ENCODE assay signal across 1 cellular context in genomic region chr6:27145731-27146455, GRCh38.
A peak's percentile ranks its signal among the peaks of the same experiment; 100 is the strongest.
TF ChIP-seq lines count a peak whose summit lies in the region.

No MANE protein-coding gene starts in this region.

TF ChIP-seq in HEK293, 187 proteins besides CTCF, POLR2A, EP300 and RAD21 (continued from another document and continues in another):
- no peak for TF ChIP-seq TSHZ1 (tag by site-specific recombination; IDR thresholded peaks at IDR 0.05; ENCODE audit: borderline replicate concordance)
- no peak for TF ChIP-seq SETDB1 (IDR thresholded peaks at IDR 0.05; ENCODE audit: insufficient read length, low read length)
- TF ChIP-seq HOXA7 (CRISPR knock-in tag; IDR thresholded peaks at IDR 0.05; ENCODE audit: borderline replicate concordance): no peak
- no peak for TF ChIP-seq MYNN (tag by site-specific recombination; IDR thresholded peaks at IDR 0.05; ENCODE audit: borderline replicate concordance)
- TF ChIP-seq ZNF623 (tag by site-specific recombination; IDR thresholded peaks at IDR 0.05): no peak
- TF ChIP-seq ZBTB44 (tag by site-specific recombination; IDR thresholded peaks at IDR 0.05): no peak
- no peak for TF ChIP-seq ZNF274 (IDR thresholded peaks at IDR 0.05; ENCODE audit: low read length)
- TF ChIP-seq ZNF274 (tag by site-specific recombination; IDR thresholded peaks at IDR 0.05; ENCODE audit: borderline replicate concordance): no peak
- peak; percentile 31; the same call in 1 of the 2 replicates for TF ChIP-seq ZSCAN30 (tag by site-specific recombination; IDR thresholded peaks at IDR 0.05)
- 0 out of 2 replicates have a peak, but pooled peaks have one; percentile 32 for TF ChIP-seq ZFP69B (tag by site-specific recombination; IDR thresholded peaks at IDR 0.05)
- TF ChIP-seq RBAK (tag by site-specific recombination; IDR thresholded peaks at IDR 0.05): no peak
- peak; percentile 58; the same call in 1 of the 2 replicates for TF ChIP-seq ZNF394 (tag by site-specific recombination; IDR thresholded peaks at IDR 0.05; ENCODE audit: borderline replicate concordance)
- no peak for TF ChIP-seq SP3 (tag by site-specific recombination; IDR thresholded peaks at IDR 0.05)
- TF ChIP-seq ZNF169 (tag by site-specific recombination; IDR thresholded peaks at IDR 0.05): no peak
- TF ChIP-seq ZNF302 (tag by site-specific recombination; IDR thresholded peaks at IDR 0.05; ENCODE audit: low read depth): no peak
- TF ChIP-seq ZNF112 (tag by site-specific recombination; IDR thresholded peaks at IDR 0.05): no peak
- no peak for TF ChIP-seq OSR2 (tag by site-specific recombination; IDR thresholded peaks at IDR 0.05)
- TF ChIP-seq ZNF747 (tag by site-specific recombination; IDR thresholded peaks at IDR 0.05): no peak
- TF ChIP-seq ZNF521 (tag by site-specific recombination; IDR thresholded peaks at IDR 0.05): no peak
- no peak for TF ChIP-seq ZNF510 (tag by site-specific recombination; IDR thresholded peaks at IDR 0.05; ENCODE audit: insufficient replicate concordance)
- TF ChIP-seq ZSCAN16 (tag by site-specific recombination; IDR thresholded peaks at IDR 0.05): no peak
- no peak for TF ChIP-seq ZNF148 (tag by site-specific recombination; IDR thresholded peaks at IDR 0.05; ENCODE audit: borderline replicate concordance)
- TF ChIP-seq ZNF211 (tag by site-specific recombination; IDR thresholded peaks at IDR 0.05; ENCODE audit: low read depth): no peak
- TF ChIP-seq ZNF121 (tag by site-specific recombination; IDR thresholded peaks at IDR 0.05): no peak
- TF ChIP-seq ZNF10 (tag by site-specific recombination; IDR thresholded peaks at IDR 0.05): no peak
- TF ChIP-seq ZNF561 (tag by site-specific recombination; IDR thresholded peaks at IDR 0.05; ENCODE audit: borderline replicate concordance): no peak; the same call in 1 of the 2 replicates
- no peak for TF ChIP-seq KLF16 (tag by site-specific recombination; IDR thresholded peaks at IDR 0.05)
- peak; percentile 76; the same call in 1 of the 2 replicates for TF ChIP-seq ZSCAN23 (tag by site-specific recombination; IDR thresholded peaks at IDR 0.05)
- TF ChIP-seq ZNF48 (tag by site-specific recombination; IDR thresholded peaks at IDR 0.05): no peak
- peak; percentile 53 for TF ChIP-seq ZNF660 (tag by site-specific recombination; IDR thresholded peaks at IDR 0.05)
- TF ChIP-seq ZBTB17 (tag by site-specific recombination; IDR thresholded peaks at IDR 0.05): peak; percentile 98
- TF ChIP-seq, protein P1, sequence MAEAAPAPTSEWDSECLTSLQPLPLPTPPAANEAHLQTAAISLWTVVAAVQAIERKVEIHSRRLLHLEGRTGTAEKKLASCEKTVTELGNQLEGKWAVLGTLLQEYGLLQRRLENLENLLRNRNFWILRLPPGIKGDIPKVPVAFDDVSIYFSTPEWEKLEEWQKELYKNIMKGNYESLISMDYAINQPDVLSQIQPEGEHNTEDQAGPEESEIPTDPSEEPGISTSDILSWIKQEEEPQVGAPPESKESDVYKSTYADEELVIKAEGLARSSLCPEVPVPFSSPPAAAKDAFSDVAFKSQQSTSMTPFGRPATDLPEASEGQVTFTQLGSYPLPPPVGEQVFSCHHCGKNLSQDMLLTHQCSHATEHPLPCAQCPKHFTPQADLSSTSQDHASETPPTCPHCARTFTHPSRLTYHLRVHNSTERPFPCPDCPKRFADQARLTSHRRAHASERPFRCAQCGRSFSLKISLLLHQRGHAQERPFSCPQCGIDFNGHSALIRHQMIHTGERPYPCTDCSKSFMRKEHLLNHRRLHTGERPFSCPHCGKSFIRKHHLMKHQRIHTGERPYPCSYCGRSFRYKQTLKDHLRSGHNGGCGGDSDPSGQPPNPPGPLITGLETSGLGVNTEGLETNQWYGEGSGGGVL (tag by site-specific recombination; IDR thresholded peaks at IDR 0.05): no peak
- peak; percentile 90 for TF ChIP-seq ZBTB11 (tag by site-specific recombination; conservative IDR thresholded peaks at IDR 0.05; ENCODE audit: low read depth)
- TF ChIP-seq ZNF514 (tag by site-specific recombination; IDR thresholded peaks at IDR 0.05): no peak
- peak; percentile 49 for TF ChIP-seq ZNF449 (tag by site-specific recombination; IDR thresholded peaks at IDR 0.05)
- no peak for TF ChIP-seq OVOL3 (tag by site-specific recombination; IDR thresholded peaks at IDR 0.05)
- no peak for TF ChIP-seq ZIC2 (tag by site-specific recombination; IDR thresholded peaks at IDR 0.05)
- no peak for TF ChIP-seq ZNF677 (tag by site-specific recombination; IDR thresholded peaks at IDR 0.05)
- no peak for TF ChIP-seq ZNF239 (tag by site-specific recombination; IDR thresholded peaks at IDR 0.05)
- TF ChIP-seq ZNF549 (tag by site-specific recombination; IDR thresholded peaks at IDR 0.05): no peak
- TF ChIP-seq, protein P2, sequence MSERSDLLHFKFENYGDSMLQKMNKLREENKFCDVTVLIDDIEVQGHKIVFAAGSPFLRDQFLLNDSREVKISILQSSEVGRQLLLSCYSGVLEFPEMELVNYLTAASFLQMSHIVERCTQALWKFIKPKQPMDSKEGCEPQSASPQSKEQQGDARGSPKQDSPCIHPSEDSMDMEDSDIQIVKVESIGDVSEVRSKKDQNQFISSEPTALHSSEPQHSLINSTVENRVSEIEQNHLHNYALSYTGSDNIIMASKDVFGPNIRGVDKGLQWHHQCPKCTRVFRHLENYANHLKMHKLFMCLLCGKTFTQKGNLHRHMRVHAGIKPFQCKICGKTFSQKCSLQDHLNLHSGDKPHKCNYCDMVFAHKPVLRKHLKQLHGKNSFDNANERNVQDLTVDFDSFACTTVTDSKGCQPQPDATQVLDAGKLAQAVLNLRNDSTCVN (tag by site-specific recombination; optimal IDR thresholded peaks at IDR 0.05): no peak
- 0 out of 2 replicates have a peak, but pooled peaks have one; percentile 40 for TF ChIP-seq KLF17 (tag by site-specific recombination; IDR thresholded peaks at IDR 0.05)
- no peak for TF ChIP-seq ZNF132 (tag by site-specific recombination; IDR thresholded peaks at IDR 0.05; ENCODE audit: borderline replicate concordance)
- no peak for TF ChIP-seq ZNF416 (tag by site-specific recombination; IDR thresholded peaks at IDR 0.05)
- TF ChIP-seq ZNF626 (tag by site-specific recombination; IDR thresholded peaks at IDR 0.05): no peak
- TF ChIP-seq, protein P3, sequence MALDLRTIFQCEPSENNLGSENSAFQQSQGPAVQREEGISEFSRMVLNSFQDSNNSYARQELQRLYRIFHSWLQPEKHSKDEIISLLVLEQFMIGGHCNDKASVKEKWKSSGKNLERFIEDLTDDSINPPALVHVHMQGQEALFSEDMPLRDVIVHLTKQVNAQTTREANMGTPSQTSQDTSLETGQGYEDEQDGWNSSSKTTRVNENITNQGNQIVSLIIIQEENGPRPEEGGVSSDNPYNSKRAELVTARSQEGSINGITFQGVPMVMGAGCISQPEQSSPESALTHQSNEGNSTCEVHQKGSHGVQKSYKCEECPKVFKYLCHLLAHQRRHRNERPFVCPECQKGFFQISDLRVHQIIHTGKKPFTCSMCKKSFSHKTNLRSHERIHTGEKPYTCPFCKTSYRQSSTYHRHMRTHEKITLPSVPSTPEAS (tag by site-specific recombination; IDR thresholded peaks at IDR 0.05): no peak
- no peak for TF ChIP-seq ZNF114 (tag by site-specific recombination; IDR thresholded peaks at IDR 0.05)
- TF ChIP-seq ZNF707 (tag by site-specific recombination; IDR thresholded peaks at IDR 0.05): no peak
- no peak for TF ChIP-seq ZNF221 (tag by site-specific recombination; IDR thresholded peaks at IDR 0.05; ENCODE audit: borderline replicate concordance)
- no peak for TF ChIP-seq FEZF1 (tag by site-specific recombination; IDR thresholded peaks at IDR 0.05)
- TF ChIP-seq ZFP3 (tag by site-specific recombination; IDR thresholded peaks at IDR 0.05; ENCODE audit: low read depth): no peak; the same call in 1 of the 2 replicates
